Comparison of ENCODE assay signal across 29 cellular contexts in the genomic region with DNA sequence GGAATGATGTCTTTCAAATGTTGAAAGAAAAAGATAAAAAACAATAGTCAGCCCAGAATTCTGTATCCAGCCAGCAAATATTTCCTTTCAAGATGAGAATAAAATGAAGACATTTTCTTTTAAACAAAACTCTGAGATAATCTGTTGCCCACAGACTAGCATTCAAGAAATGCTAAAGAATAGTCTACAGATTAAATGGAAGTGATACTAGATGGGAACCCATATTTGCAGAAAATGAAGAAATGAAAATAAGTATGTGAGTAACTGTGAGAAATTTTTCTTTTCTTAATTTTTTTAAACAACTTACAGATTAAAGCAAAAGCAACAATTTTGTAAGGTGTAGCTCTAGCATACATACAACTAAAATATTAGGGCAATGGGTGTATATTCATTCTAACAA.
"Had no signal": no experiment of that assay in that cellular context is flagged by ENCODE, and none has a peak within 500 bp of the region (broad histone marks: within the 10 kb centered on the region; RNA-seq: fewer than 3 reads in every experiment).

No MANE protein-coding gene starts in this region.

- H3K9me3 ChIP-seq: colonic mucosa, esophagus squamous epithelium, gastrocnemius medialis, gastroesophageal sphincter had no signal

- H3K27me3 ChIP-seq: colonic mucosa, dorsolateral prefrontal cortex, esophagus muscularis mucosa, esophagus squamous epithelium, foreskin keratinocyte, gastrocnemius medialis, gastroesophageal sphincter, heart left ventricle, heart right ventricle had no signal

- H3K36me3 ChIP-seq: colonic mucosa, esophagus muscularis mucosa, esophagus squamous epithelium, gastrocnemius medialis, gastroesophageal sphincter, heart left ventricle, heart right ventricle had no signal

- ATAC-seq: effector memory CD8-positive, alpha-beta T cell; esophagus mucosa; foreskin keratinocyte; gastrocnemius medialis; gastroesophageal sphincter; heart left ventricle; heart right ventricle had no signal

- H3K4me1 ChIP-seq: colonic mucosa, esophagus muscularis mucosa, esophagus squamous epithelium, foreskin keratinocyte, gastrocnemius medialis, gastroesophageal sphincter, heart left ventricle, heart right ventricle had no signal

- H3K27ac ChIP-seq: colonic mucosa, coronary artery, dorsolateral prefrontal cortex, epithelial cell of prostate, esophagus muscularis mucosa, esophagus squamous epithelium, foreskin keratinocyte, gastrocnemius medialis, gastroesophageal sphincter, heart left ventricle, heart right ventricle had no signal

- H3K4me3 ChIP-seq: colonic mucosa, coronary artery, dorsolateral prefrontal cortex, esophagus muscularis mucosa, esophagus squamous epithelium, gastrocnemius medialis, gastroesophageal sphincter, heart left ventricle, heart right ventricle had no signal

- H3K4me3 Mint-ChIP-seq: dendritic cell treated with granulocyte-macrophage colony-stimulating factor and Interleukin-4, amounts not matched to agents 40 ng/mL and 50 ng/mL, for 4 days; effector memory CD8-positive, alpha-beta T cell; endodermal cell had no signal

- DNase-seq: colonic mucosa; cortex of kidney; dermis blood vessel endothelial cell; dorsolateral prefrontal cortex; effector CD4-positive, alpha-beta T cell; effector CD8-positive, alpha-beta T cell; effector memory CD4-positive, alpha-beta T cell; effector memory CD8-positive, alpha-beta T cell; endodermal cell; erythroblast; esophagus squamous epithelium; foreskin fibroblast; foreskin keratinocyte; foreskin melanocyte; gastrocnemius medialis; glutamatergic neuron; head of caudate nucleus; heart left ventricle; heart right ventricle had no signal

- H3K4me1 Mint-ChIP-seq: endodermal cell had no signal

- FAIRE-seq: colon, endometrium, endothelial cell of umbilical vein, frontal cortex had no signal

- H3K27ac Mint-ChIP-seq: dendritic cell treated with granulocyte-macrophage colony-stimulating factor and Interleukin-4, amounts not matched to agents 40 ng/mL and 50 ng/mL, for 4 days; effector memory CD8-positive, alpha-beta T cell; endodermal cell had no signal

- H3K27me3 Mint-ChIP-seq: dendritic cell treated with granulocyte-macrophage colony-stimulating factor and Interleukin-4, amounts not matched to agents 40 ng/mL and 50 ng/mL, for 4 days; effector memory CD8-positive, alpha-beta T cell had no signal
